ENCODE assay signal across 2 cellular contexts in the genomic region with DNA sequence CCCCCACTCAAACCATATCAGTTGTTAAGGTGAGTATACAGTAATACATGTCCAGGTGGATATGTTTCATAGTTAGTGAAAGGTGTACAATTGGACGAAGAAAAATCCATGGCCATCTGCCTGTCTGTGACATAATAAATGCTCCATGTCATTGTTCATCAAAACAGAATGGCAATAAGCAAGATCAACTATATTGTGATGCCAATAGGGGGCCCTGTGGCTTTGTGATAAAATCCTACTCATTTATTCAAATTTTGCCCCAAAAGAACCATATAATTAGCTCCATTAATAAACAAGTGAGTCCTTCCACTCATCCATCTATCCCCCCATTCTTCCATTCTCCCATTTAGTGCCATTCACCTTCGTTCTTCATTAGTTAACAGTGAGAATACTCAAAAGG.
TF ChIP-seq lines count a peak whose summit lies in the region.

No MANE protein-coding gene starts in this region.

TF ChIP-seq in SK-N-SH treated with all-trans-retinoic acid at 6 μM for 48 hours, 23 proteins besides CTCF, POLR2A, EP300 and RAD21 (continued from another document):
- TF ChIP-seq, protein P1, sequence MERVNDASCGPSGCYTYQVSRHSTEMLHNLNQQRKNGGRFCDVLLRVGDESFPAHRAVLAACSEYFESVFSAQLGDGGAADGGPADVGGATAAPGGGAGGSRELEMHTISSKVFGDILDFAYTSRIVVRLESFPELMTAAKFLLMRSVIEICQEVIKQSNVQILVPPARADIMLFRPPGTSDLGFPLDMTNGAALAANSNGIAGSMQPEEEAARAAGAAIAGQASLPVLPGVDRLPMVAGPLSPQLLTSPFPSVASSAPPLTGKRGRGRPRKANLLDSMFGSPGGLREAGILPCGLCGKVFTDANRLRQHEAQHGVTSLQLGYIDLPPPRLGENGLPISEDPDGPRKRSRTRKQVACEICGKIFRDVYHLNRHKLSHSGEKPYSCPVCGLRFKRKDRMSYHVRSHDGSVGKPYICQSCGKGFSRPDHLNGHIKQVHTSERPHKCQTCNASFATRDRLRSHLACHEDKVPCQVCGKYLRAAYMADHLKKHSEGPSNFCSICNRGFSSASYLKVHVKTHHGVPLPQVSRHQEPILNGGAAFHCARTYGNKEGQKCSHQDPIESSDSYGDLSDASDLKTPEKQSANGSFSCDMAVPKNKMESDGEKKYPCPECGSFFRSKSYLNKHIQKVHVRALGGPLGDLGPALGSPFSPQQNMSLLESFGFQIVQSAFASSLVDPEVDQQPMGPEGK (CRISPR knock-in tag; IDR thresholded peaks at IDR 0.05; ENCODE audit: borderline replicate concordance): no peak
- TF ChIP-seq, protein P2, sequence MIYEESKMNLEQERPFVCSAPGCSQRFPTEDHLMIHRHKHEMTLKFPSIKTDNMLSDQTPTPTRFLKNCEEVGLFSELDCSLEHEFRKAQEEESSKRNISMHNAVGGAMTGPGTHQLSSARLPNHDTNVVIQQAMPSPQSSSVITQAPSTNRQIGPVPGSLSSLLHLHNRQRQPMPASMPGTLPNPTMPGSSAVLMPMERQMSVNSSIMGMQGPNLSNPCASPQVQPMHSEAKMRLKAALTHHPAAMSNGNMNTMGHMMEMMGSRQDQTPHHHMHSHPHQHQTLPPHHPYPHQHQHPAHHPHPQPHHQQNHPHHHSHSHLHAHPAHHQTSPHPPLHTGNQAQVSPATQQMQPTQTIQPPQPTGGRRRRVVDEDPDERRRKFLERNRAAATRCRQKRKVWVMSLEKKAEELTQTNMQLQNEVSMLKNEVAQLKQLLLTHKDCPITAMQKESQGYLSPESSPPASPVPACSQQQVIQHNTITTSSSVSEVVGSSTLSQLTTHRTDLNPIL (CRISPR knock-in tag; IDR thresholded peaks at IDR 0.05; ENCODE audit: low read depth): no peak
- TF ChIP-seq, protein P3, sequence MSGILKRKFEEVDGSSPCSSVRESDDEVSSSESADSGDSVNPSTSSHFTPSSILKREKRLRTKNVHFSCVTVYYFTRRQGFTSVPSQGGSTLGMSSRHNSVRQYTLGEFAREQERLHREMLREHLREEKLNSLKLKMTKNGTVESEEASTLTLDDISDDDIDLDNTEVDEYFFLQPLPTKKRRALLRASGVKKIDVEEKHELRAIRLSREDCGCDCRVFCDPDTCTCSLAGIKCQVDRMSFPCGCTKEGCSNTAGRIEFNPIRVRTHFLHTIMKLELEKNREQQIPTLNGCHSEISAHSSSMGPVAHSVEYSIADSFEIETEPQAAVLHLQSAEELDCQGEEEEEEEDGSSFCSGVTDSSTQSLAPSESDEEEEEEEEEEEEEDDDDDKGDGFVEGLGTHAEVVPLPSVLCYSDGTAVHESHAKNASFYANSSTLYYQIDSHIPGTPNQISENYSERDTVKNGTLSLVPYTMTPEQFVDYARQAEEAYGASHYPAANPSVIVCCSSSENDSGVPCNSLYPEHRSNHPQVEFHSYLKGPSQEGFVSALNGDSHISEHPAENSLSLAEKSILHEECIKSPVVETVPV (CRISPR knock-in tag; IDR thresholded peaks at IDR 0.05): no peak
- TF ChIP-seq ZNF8 (CRISPR knock-in tag; IDR thresholded peaks at IDR 0.05) (no peak), TOX (CRISPR knock-in tag; IDR thresholded peaks at IDR 0.05; ENCODE audit: borderline replicate concordance) (no peak), GLIS3 (CRISPR knock-in tag; IDR thresholded peaks at IDR 0.05) (no peak), ESRRG (CRISPR knock-in tag; IDR thresholded peaks at IDR 0.05) (no peak), SNAI2 (CRISPR knock-in tag; IDR thresholded peaks at IDR 0.05) (no peak), ISL1 (CRISPR knock-in tag; IDR thresholded peaks at IDR 0.05) (no peak), PPARA (CRISPR knock-in tag; IDR thresholded peaks at IDR 0.05; ENCODE audit: borderline replicate concordance) (no peak), ARNTL (CRISPR knock-in tag; IDR thresholded peaks at IDR 0.05; ENCODE audit: borderline replicate concordance, low read depth) (no peak), ZFP30 (CRISPR knock-in tag; IDR thresholded peaks at IDR 0.05) (no peak)

TF ChIP-seq in Ishikawa, 13 proteins besides CTCF, POLR2A, EP300 and RAD21 (continued from another document):
- TF ChIP-seq, protein P4, sequence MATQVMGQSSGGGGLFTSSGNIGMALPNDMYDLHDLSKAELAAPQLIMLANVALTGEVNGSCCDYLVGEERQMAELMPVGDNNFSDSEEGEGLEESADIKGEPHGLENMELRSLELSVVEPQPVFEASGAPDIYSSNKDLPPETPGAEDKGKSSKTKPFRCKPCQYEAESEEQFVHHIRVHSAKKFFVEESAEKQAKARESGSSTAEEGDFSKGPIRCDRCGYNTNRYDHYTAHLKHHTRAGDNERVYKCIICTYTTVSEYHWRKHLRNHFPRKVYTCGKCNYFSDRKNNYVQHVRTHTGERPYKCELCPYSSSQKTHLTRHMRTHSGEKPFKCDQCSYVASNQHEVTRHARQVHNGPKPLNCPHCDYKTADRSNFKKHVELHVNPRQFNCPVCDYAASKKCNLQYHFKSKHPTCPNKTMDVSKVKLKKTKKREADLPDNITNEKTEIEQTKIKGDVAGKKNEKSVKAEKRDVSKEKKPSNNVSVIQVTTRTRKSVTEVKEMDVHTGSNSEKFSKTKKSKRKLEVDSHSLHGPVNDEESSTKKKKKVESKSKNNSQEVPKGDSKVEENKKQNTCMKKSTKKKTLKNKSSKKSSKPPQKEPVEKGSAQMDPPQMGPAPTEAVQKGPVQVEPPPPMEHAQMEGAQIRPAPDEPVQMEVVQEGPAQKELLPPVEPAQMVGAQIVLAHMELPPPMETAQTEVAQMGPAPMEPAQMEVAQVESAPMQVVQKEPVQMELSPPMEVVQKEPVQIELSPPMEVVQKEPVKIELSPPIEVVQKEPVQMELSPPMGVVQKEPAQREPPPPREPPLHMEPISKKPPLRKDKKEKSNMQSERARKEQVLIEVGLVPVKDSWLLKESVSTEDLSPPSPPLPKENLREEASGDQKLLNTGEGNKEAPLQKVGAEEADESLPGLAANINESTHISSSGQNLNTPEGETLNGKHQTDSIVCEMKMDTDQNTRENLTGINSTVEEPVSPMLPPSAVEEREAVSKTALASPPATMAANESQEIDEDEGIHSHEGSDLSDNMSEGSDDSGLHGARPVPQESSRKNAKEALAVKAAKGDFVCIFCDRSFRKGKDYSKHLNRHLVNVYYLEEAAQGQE (IDR thresholded peaks at IDR 0.05; ENCODE audit: low read depth): no peak
- no peak for TF ChIP-seq CEBPB (IDR thresholded peaks at IDR 0.05)
- no peak for TF ChIP-seq NFIC (IDR thresholded peaks at IDR 0.05)
- TF ChIP-seq YY1 (IDR thresholded peaks at IDR 0.05; ENCODE audit: low read depth): no peak
- no peak for TF ChIP-seq CREB1 (IDR thresholded peaks at IDR 0.05; ENCODE audit: low read depth)
